10 cellular contexts compared by ENCODE assay signal in the genomic region with DNA sequence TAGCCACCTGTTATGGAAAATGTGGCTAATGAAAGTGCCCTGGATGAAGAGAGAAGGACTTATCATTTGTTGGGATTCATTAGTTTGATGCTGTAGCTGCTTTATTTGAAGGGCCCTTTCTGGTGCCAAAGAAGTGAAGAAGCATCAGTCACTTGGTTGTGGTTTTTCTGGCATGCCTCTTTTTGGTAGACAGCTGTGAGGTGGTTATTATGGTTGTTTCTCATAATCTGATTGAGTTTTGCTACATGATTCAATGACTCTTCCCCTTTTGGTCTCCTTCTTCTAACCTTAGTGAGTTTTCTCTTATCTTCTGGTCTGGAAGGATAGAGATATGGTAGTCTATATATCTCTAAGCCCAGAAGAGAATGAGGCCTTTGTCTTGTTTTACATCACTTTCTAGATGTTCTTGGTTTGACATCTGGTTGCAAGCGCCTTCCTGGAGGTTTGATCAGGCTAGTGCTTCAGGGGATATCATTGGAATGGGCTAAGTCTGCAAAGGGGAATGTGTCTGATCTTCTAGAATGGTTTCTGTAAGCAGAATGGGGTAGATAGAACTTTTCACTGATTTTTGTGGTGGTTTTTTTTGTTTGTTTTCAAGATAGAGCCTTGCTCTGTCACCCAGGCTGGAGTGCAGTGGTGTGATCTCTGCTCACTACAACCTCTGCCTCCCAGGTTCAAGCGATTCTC. TPM values are rescaled to one million over a fixed set of nuclear protein-coding genes. Genes with fewer than 3 reads are reported as not detected.
A peak's percentile ranks its signal among the peaks of the same experiment; 100 is the strongest.
DNase-seq lines count a peak whose midpoint lies in the region; ATAC-seq and TF ChIP-seq lines count a peak whose summit lies in the region.
"Had no signal": no experiment of that assay in that cellular context is flagged by ENCODE, and none has a peak within 500 bp of the region (broad histone marks: within the 10 kb centered on the region; RNA-seq: fewer than 3 reads in every experiment).

No MANE protein-coding gene starts in this region.

- no peaks in the 10 kb centered on the region; the same call in 1 of the 2 replicates for H3K36me3 ChIP-seq in MM.1S (replicated peaks; ENCODE audit: insufficient read depth, low read length)

- peaks cover 98% of the 10 kb centered on the region for H3K79me2 ChIP-seq in MM.1S (ENCODE audit: low read length)

- H3K4me2 ChIP-seq in MM.1S (ENCODE audit: low read depth, low read length) = 0 out of 2 replicates have a peak overlapping the region, but pooled peaks have one; percentile 17

- no peaks in the 10 kb centered on the region for H3K27me3 Mint-ChIP-seq in osteocyte (ENCODE audit: unreplicated experiment)

- DNase-seq in DMS 273 (lab: John Stamatoyannopoulos, UW; ENCODE audit: unreplicated experiment) (peak; percentile 35), DMS 273 treated with DMSO at 0.1 percent for 48 hours (lab: John Stamatoyannopoulos, UW) (no peak), MM.1S (peak; percentile 36), osteocyte (ENCODE audit: extremely low spot score, unreplicated experiment) (no peak), GM19240 (ENCODE audit: insufficient read length, low spot score) (no peak)
- no peak for DNase-seq in activated naive CD4-positive, alpha-beta T cell treated with anti-CD3 and anti-CD28 coated beads, Interleukin-2, amount 50 U/mL, for 72 hours (ENCODE audit: low spot score in 2 of 2)
- DNase-seq in stimulated activated CD4-positive, alpha-beta T cell treated with anti-CD3 and anti-CD28 coated beads, Interleukin-1b, Interleukin-23, amount 100 ng/mL, for 48 hours = no peak
- DNase-seq: 8988T, head of caudate nucleus had no signal

- no peak overlapping the region for H3K9ac ChIP-seq in MM.1S (ENCODE audit: low read length)

- H3K36me3 Mint-ChIP-seq in activated naive CD4-positive, alpha-beta T cell treated with anti-CD3 and anti-CD28 coated beads, Interleukin-2, amount 50 U/mL, for 72 hours = peaks cover 12 to 39% of the 10 kb centered on the region in 2 donors
- H3K36me3 Mint-ChIP-seq in osteocyte (ENCODE audit: unreplicated experiment) = peaks cover 3% of the 10 kb centered on the region

- no peak overlapping the region for H2AFZ ChIP-seq in MM.1S (ENCODE audit: low read length)

- H3K9me3 ChIP-seq in MM.1S (replicated peaks; ENCODE audit: insufficient read depth, low read length) = no peaks in the 10 kb centered on the region

- H3K27ac ChIP-seq in MM.1S (ENCODE audit: low read length) = peak overlapping the region; percentile 23; the same call in 1 of the 2 replicates

- peak overlapping the region; percentile 78 to 91 for H3K27ac Mint-ChIP-seq in activated naive CD4-positive, alpha-beta T cell treated with anti-CD3 and anti-CD28 coated beads, Interleukin-2, amount 50 U/mL, for 72 hours
- H3K27ac Mint-ChIP-seq in osteocyte (ENCODE audit: unreplicated experiment) = peak overlapping the region; percentile 90

- H3K4me3 Mint-ChIP-seq in osteocyte (ENCODE audit: unreplicated experiment) = no peak overlapping the region

- TF ChIP-seq CTCF in MM.1S (IDR thresholded peaks at IDR 0.05; ENCODE audit: low read length) (no peak), osteocyte (IDR thresholded peaks at IDR 0.05) (no peak)

- H3K4me1 ChIP-seq in MM.1S (ENCODE audit: low read length) = peaks cover 86% of the 10 kb centered on the region

- peak; percentile 82 to 94 for ATAC-seq in activated naive CD4-positive, alpha-beta T cell treated with anti-CD3 and anti-CD28 coated beads, Interleukin-2, amount 50 U/mL, for 72 hours
- ATAC-seq in GM18909 (IDR thresholded peaks at IDR 0.05; ENCODE audit: poor library complexity, unreplicated experiment) = no peak

- no peak overlapping the region for H3K4me3 ChIP-seq in MM.1S (ENCODE audit: low read length)

- H3K9me2 ChIP-seq in MM.1S (replicated peaks; ENCODE audit: insufficient read depth, low read length) = no peaks in the 10 kb centered on the region

- H3K27me3 ChIP-seq in MM.1S (replicated peaks; ENCODE audit: insufficient read depth, low read length) = no peaks in the 10 kb centered on the region

- H4K20me1 ChIP-seq in MM.1S (ENCODE audit: insufficient read depth, low read length) = peaks cover 51% of the 10 kb centered on the region

- H3K4me1 Mint-ChIP-seq in osteocyte (ENCODE audit: unreplicated experiment) = peaks cover 78% of the 10 kb centered on the region

- peaks cover 32% of the 10 kb centered on the region for H3F3A ChIP-seq in MM.1S (ENCODE audit: insufficient read depth, low read length)

- H3K9me3 Mint-ChIP-seq in activated naive CD4-positive, alpha-beta T cell treated with anti-CD3 and anti-CD28 coated beads, Interleukin-2, amount 50 U/mL, for 72 hours = peaks cover 0 to 8% of the 10 kb centered on the region in 2 donors
- H3K9me3 Mint-ChIP-seq in osteocyte (ENCODE audit: unreplicated experiment) = no peaks in the 10 kb centered on the region

RNA-seq across cellular contexts. Expression of a gene that starts 26.0 kb away (rescaled TPM):
- total RNA-seq in activated naive CD4-positive, alpha-beta T cell treated with anti-CD3 and anti-CD28 coated beads, Interleukin-2, amount 50 U/mL, for 72 hours = 100 to 1,000 TPM; 110 to 116 TPM
- total RNA-seq in osteocyte = 70.0 and 78.7 TPM in 2 replicates

Comparison
In these comparisons a context has a peak if more than half of its experiments do, and no peak if none do; other contexts are left out.
1. DNase-seq: peak in DMS 273 (single experiment) and MM.1S (single experiment); none in DMS 273 treated with DMSO at 0.1 percent for 48 hours (single experiment), activated naive CD4-positive, alpha-beta T cell treated with anti-CD3 and anti-CD28 coated beads, Interleukin-2, amount 50 U/mL, for 72 hours (0 of 2), osteocyte (single experiment), GM19240 (single experiment) and stimulated activated CD4-positive, alpha-beta T cell treated with anti-CD3 and anti-CD28 coated beads, Interleukin-1b, Interleukin-23, amount 100 ng/mL, for 48 hours (single experiment).